ENCODE assay signal across 30 cellular contexts in the genomic region with DNA sequence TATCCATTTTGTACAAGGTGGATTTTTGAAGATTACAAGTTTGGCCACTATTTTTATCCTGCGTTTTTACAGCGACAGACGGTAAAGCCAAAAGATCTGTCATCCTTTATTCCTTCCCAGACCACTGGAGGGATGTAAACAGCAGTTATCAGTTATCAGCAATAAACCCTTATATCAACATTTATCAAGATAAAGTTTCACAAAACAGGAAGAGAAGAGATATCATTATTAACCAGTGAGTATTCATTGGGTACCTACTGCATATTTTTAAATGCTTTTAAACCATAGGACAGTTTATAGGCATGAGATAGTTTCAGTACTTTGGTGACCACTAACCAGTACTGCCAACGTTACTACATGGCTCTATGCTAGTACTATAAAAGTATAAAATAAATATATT.
"Had no signal": no experiment of that assay in that cellular context is flagged by ENCODE, and none has a peak within 500 bp of the region (broad histone marks: within the 10 kb centered on the region; RNA-seq: fewer than 3 reads in every experiment).

No MANE protein-coding gene starts in this region.

- H3K9me3 ChIP-seq: neutrophil, pancreas, prostate gland, right lobe of liver, spleen, suprapubic skin, testis, tibial artery, transverse colon, upper lobe of right lung, uterus had no signal

- H3K36me3 Mint-ChIP-seq: naive thymus-derived CD8-positive, alpha-beta T cell; natural killer cell treated with Interleukin-12 subunit alpha and Interleukin-12 subunit beta and Interleukin-15 and Interleukin-18, amount 100 ng/mL, for 72 hours; type B pancreatic cell had no signal

- H3K4me1 Mint-ChIP-seq: stimulated activated memory B cell treated with anti-CD40 and anti-IgM and Interleukin-4, amounts not matched to agents 10 μg/mL and 1 μg/mL and 100 μg/mL, for 72 hours had no signal

- H3K9me3 Mint-ChIP-seq: naive thymus-derived CD8-positive, alpha-beta T cell; natural killer cell treated with Interleukin-12 subunit alpha and Interleukin-12 subunit beta and Interleukin-15 and Interleukin-18, amount 100 ng/mL, for 72 hours; nephron progenitor cell; neural crest cell; stimulated activated memory B cell treated with anti-CD40 and anti-IgM and Interleukin-4, amounts not matched to agents 10 μg/mL and 1 μg/mL and 100 μg/mL, for 72 hours; stimulated activated naive CD8-positive, alpha-beta T cell treated with anti-CD3 and anti-CD28 coated beads, Interleukin-15, amount 100 ng/mL, for 72 hours; type B pancreatic cell had no signal

- H3K36me3 ChIP-seq: neutrophil, pancreas, prostate gland, right lobe of liver, spleen, suprapubic skin, tibial artery, transverse colon, upper lobe of right lung, uterus had no signal

- H3K27me3 ChIP-seq: neutrophil, pancreas, right lobe of liver, spleen, suprapubic skin, testis, tibial artery, transverse colon, upper lobe of right lung, uterus had no signal

- H3K4me3 Mint-ChIP-seq: naive thymus-derived CD8-positive, alpha-beta T cell; natural killer cell treated with Interleukin-12 subunit alpha and Interleukin-12 subunit beta and Interleukin-15 and Interleukin-18, amount 100 ng/mL, for 72 hours; nephron progenitor cell; neural crest cell; stimulated activated memory B cell treated with anti-CD40 and anti-IgM and Interleukin-4, amounts not matched to agents 10 μg/mL and 1 μg/mL and 100 μg/mL, for 72 hours; stimulated activated naive CD8-positive, alpha-beta T cell treated with anti-CD3 and anti-CD28 coated beads, Interleukin-15, amount 100 ng/mL, for 72 hours; type B pancreatic cell had no signal

- H3K4me2 ChIP-seq: smooth muscle cell had no signal

- H3K4me3 ChIP-seq: pancreas, prostate gland, right lobe of liver, skin epidermis, smooth muscle cell, spleen, suprapubic skin, testis, tibial artery, transverse colon, upper lobe of right lung, uterus had no signal

- ATAC-seq: naive thymus-derived CD8-positive, alpha-beta T cell; natural killer cell treated with Interleukin-12 subunit alpha and Interleukin-12 subunit beta and Interleukin-15 and Interleukin-18, amount 100 ng/mL, for 72 hours; pancreas; right cardiac atrium; right lobe of liver; stimulated activated memory B cell treated with anti-CD40 and anti-IgM and Interleukin-4, amounts not matched to agents 10 μg/mL and 1 μg/mL and 100 μg/mL, for 72 hours; stimulated activated naive CD8-positive, alpha-beta T cell treated with anti-CD3 and anti-CD28 coated beads, Interleukin-15, amount 100 ng/mL, for 72 hours; stimulated activated naive CD8-positive, alpha-beta T cell treated with anti-CD3 and anti-CD28 coated beads, Interleukin-15, Interleukin-2, amounts not matched to agents 100 U/mL and 50 U/mL, for 24 hours; upper lobe of right lung had no signal

- H3K27ac ChIP-seq: neutrophil, pancreas, prostate gland, right lobe of liver, skin epidermis, spleen, suprapubic skin, testis, tibial artery, transverse colon, upper lobe of right lung, uterus had no signal

- H3K27me3 Mint-ChIP-seq: natural killer cell treated with Interleukin-12 subunit alpha and Interleukin-12 subunit beta and Interleukin-15 and Interleukin-18, amount 100 ng/mL, for 72 hours; stimulated activated memory B cell treated with anti-CD40 and anti-IgM and Interleukin-4, amounts not matched to agents 10 μg/mL and 1 μg/mL and 100 μg/mL, for 72 hours; stimulated activated naive CD8-positive, alpha-beta T cell treated with anti-CD3 and anti-CD28 coated beads, Interleukin-15, amount 100 ng/mL, for 72 hours; type B pancreatic cell had no signal

- DNase-seq: naive thymus-derived CD8-positive, alpha-beta T cell; nephron progenitor cell; nucleus accumbens; pancreas; right cardiac atrium; right lobe of liver; spleen; stimulated activated CD4-positive, alpha-beta T cell treated with anti-CD3 and anti-CD28 coated beads, Interleukin-12 subunit alpha, Interleukin-12 subunit beta, amount 100 ng/mL, for 4 hours; stimulated activated CD4-positive, alpha-beta T cell treated with anti-CD3 and anti-CD28 coated beads, Interleukin-1b, Interleukin-23, amount 100 ng/mL, for 48 hours; stimulated activated CD4-positive, alpha-beta T cell treated with anti-CD3 and anti-CD28 coated beads, Interleukin-4, amount 100 ng/mL, for 1 hour; stimulated activated CD4-positive, alpha-beta T cell treated with anti-CD3 and anti-CD28 coated beads, Interleukin-4, amount 100 ng/mL, for 4 hours; stimulated activated CD8-positive, alpha-beta memory T cell treated with anti-CD3 and anti-CD28 coated beads, Interleukin-4, amount 100 ng/mL, for 48 hours; stimulated activated naive CD4-positive, alpha-beta T cell; stimulated activated naive CD8-positive, alpha-beta T cell treated with anti-CD3 and anti-CD28 coated beads, Interleukin-15, amount 100 ng/mL, for 72 hours; stimulated activated naive CD8-positive, alpha-beta T cell treated with anti-CD3 and anti-CD28 coated beads, Interleukin-15, Interleukin-2, amounts not matched to agents 100 U/mL and 50 U/mL, for 24 hours; substantia nigra; testis; tibial artery; transverse colon; upper lobe of right lung; uterus had no signal

- H3K4me1 ChIP-seq: prostate gland, right lobe of liver, testis, tibial artery, transverse colon, uterus had no signal

- H3K27ac Mint-ChIP-seq: naive thymus-derived CD8-positive, alpha-beta T cell; natural killer cell treated with Interleukin-12 subunit alpha and Interleukin-12 subunit beta and Interleukin-15 and Interleukin-18, amount 100 ng/mL, for 72 hours; nephron progenitor cell; stimulated activated memory B cell treated with anti-CD40 and anti-IgM and Interleukin-4, amounts not matched to agents 10 μg/mL and 1 μg/mL and 100 μg/mL, for 72 hours; stimulated activated naive CD8-positive, alpha-beta T cell treated with anti-CD3 and anti-CD28 coated beads, Interleukin-15, amount 100 ng/mL, for 72 hours; type B pancreatic cell had no signal
